In genomic region chr14:105420141-105420975, GRCh38 we compare ENCODE assay signal across 1 cellular context.
TF ChIP-seq lines count a peak whose summit lies in the region.

No MANE protein-coding gene starts in this region.

TF ChIP-seq in HEK293, 187 proteins besides CTCF, POLR2A, EP300 and RAD21 (continued from another document):
- TF ChIP-seq ZBTB7A (tag by site-specific recombination; IDR thresholded peaks at IDR 0.05; ENCODE audit: low read depth) (0 out of 2 replicates have a peak, but pooled peaks have one; percentile 7), EGR2 (tag by site-specific recombination; IDR thresholded peaks at IDR 0.05; ENCODE audit: low read depth) (no peak), ZNF416 (tag by site-specific recombination; IDR thresholded peaks at IDR 0.05) (no peak), GLIS2 (tag by site-specific recombination; IDR thresholded peaks at IDR 0.05) (peak; percentile 91), ZNF335 (tag by site-specific recombination; conservative IDR thresholded peaks at IDR 0.05) (peak; percentile 40; the same call in 1 of the 2 replicates), ZNF792 (tag by site-specific recombination; IDR thresholded peaks at IDR 0.05) (no peak), ZIC2 (tag by site-specific recombination; IDR thresholded peaks at IDR 0.05) (peak; percentile 84)
TF ChIP-seq in HEK293: peak in this region for 9.
